In genomic region chr1:231625975-231626534, GRCh38 we compare ENCODE assay signal across 8 cellular contexts. TPM values are rescaled to one million over a fixed set of nuclear protein-coding genes. Genes with fewer than 3 reads are reported as not detected.
DNase-seq lines count a peak whose midpoint lies in the region; ATAC-seq and TF ChIP-seq lines count a peak whose summit lies in the region.

No MANE protein-coding gene starts in this region.

- intact Hi-C loops in left ventricle myocardium superior (cut with micrococcal nuclease): no loop called here

- DNase-seq in right atrium auricular region (ENCODE audit: low spot score): no peak
- no peak for DNase-seq in left ventricle myocardium superior
- DNase-seq in astrocyte of the cerebellum (ENCODE audit: low read depth): no peak
- DNase-seq in amniotic stem cell (lab: John Stamatoyannopoulos, UW): no peak
- DNase-seq in DMS 273 (lab: John Stamatoyannopoulos, UW; ENCODE audit: unreplicated experiment): no peak
- no peak for DNase-seq in NCI-H1694 treated with DMSO at 0.1 percent for 48 hours (lab: John Stamatoyannopoulos, UW)
- DNase-seq in COLO829 (ENCODE audit: low spot score): no peak

- 62 to 70% methylated on average over 4 to 6 of the region's 7 CpGs for WGBS in mesodermal cell (ENCODE audit: insufficient coverage in 2 of 2), 2 experiments

- no peak for ATAC-seq in left ventricle myocardium superior

- in situ Hi-C loops in astrocyte of the cerebellum (cut with HindIII; ENCODE audit: low sequenced_read_pairs): no loop called here

- no peaks in the 10 kb centered on the region for H3K27me3 ChIP-seq in right atrium auricular region

- H3K4me1 ChIP-seq in right atrium auricular region (peaks cover 0 to 22% of the 10 kb centered on the region in 2 donors), mesodermal cell (ENCODE audit: control insufficient read depth, insufficient read depth, low read length, poor library complexity, severe bottlenecking) (peaks cover 13% of the 10 kb centered on the region)

- H3K4me3 ChIP-seq in right atrium auricular region: peak overlapping the region; percentile 47 to 81
- H3K4me3 ChIP-seq in astrocyte of the cerebellum (ENCODE audit: low read depth, low read length): peak overlapping the region; percentile 81
- peak overlapping the region; percentile 78 for H3K4me3 ChIP-seq in mesodermal cell (ENCODE audit: extremely low read depth, insufficient read depth, low read length, poor library complexity, severe bottlenecking)

- no peak for TF ChIP-seq CTCF in right atrium auricular region (IDR thresholded peaks at IDR 0.05)
- TF ChIP-seq CTCF in astrocyte of the cerebellum (IDR thresholded peaks at IDR 0.05; ENCODE audit: low read depth, low read length, missing control alignments): no peak

- H3K9me3 ChIP-seq in right atrium auricular region (no peaks in the 10 kb centered on the region), mesodermal cell (ENCODE audit: control insufficient read depth, low read length) (no peaks in the 10 kb centered on the region)

- no peaks in the 10 kb centered on the region for H3K36me3 ChIP-seq in right atrium auricular region
- no peaks in the 10 kb centered on the region for H3K36me3 ChIP-seq in mesodermal cell (ENCODE audit: control insufficient read depth, insufficient read depth, low read length)

- H3K27ac ChIP-seq in right atrium auricular region: peak overlapping the region; percentile 87 to 92
- H3K27ac ChIP-seq in mesodermal cell (ENCODE audit: low read depth, low read length, severe bottlenecking): no peak overlapping the region

RNA-seq across cellular contexts. Expression of gene DISC1, which starts 0.5 kb away (rescaled TPM):
- total RNA-seq in right atrium auricular region (1 to 10 TPM; 1.8 to 5.3 TPM), left ventricle myocardium superior (4.3 TPM)
- polyA plus RNA-seq in mesodermal cell (2013, experiment 1 of 2): 7.4 TPM
- polyA plus RNA-seq in mesodermal cell (2013, experiment 2 of 2): 5.6 TPM
